ENCODE assay signal across 18 cellular contexts in the genomic region with DNA sequence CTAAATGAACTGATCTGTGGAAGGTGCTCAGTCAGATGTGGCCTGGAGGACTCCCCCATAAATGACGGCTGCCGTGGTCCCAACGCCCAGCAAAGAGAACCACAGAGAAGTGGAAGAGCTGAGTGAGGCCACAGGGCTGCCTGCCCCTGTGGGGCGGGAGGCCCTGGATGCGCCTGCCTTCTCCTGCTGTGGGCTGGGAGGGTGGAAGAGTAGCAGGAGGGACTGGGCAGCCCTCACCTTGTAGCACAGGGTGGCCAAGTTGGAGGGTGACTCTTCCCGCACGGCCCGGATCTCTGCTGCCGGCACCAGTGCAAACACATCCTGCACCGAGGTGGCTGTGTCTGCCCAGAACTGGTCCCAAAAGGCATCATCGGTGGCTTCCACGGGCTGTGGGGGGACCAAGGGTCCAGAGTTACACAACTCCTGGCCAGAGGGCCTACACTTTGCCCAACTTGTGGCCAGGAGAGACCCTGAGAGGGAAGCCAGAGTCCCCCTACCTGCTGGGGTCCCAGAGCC. TPM values are rescaled to one million over a fixed set of nuclear protein-coding genes. Genes with fewer than 3 reads are reported as not detected.
DNase-seq lines count a peak whose midpoint lies in the region; ATAC-seq and TF ChIP-seq lines count a peak whose summit lies in the region.
"Had no signal": no experiment of that assay in that cellular context is flagged by ENCODE, and none has a peak within 500 bp of the region (broad histone marks: within the 10 kb centered on the region; RNA-seq: fewer than 3 reads in every experiment).

No MANE protein-coding gene starts in this region.

- H3K36me3 Mint-ChIP-seq in activated CD4-positive, alpha-beta memory T cell treated with anti-CD3 and anti-CD28 coated beads, Interleukin-2, amount 10 ng/mL, durations not matched to agents 7 days and 5 days (ENCODE audit: low read depth), result no peaks in the 10 kb centered on the region

- no peak overlapping the region for H3K4me2 ChIP-seq in SK-N-SH
- H3K4me2 ChIP-seq: A549 had no signal

- H3K4me1 Mint-ChIP-seq in activated CD4-positive, alpha-beta memory T cell treated with anti-CD3 and anti-CD28 coated beads, Interleukin-2, amount 10 ng/mL, durations not matched to agents 7 days and 5 days, result peaks cover 7% of the 10 kb centered on the region

- H3K27me3 ChIP-seq in SK-N-SH (ENCODE audit: insufficient read depth), result no peaks in the 10 kb centered on the region

- no peaks in the 10 kb centered on the region for H3K36me3 ChIP-seq in SK-N-SH (replicated peaks in 1 of 2; ENCODE audit: control insufficient read depth in 1 of 2, insufficient read depth in 2 of 2, low read length in 1 of 2)

- no peaks in the 10 kb centered on the region for H3K9me3 ChIP-seq in SK-N-SH
- H3K9me3 ChIP-seq: A549, Caco-2 had no signal

- no peaks in the 10 kb centered on the region for H3K9me3 Mint-ChIP-seq in activated CD4-positive, alpha-beta memory T cell treated with anti-CD3 and anti-CD28 coated beads, Interleukin-2, amount 10 ng/mL, durations not matched to agents 7 days and 5 days
- H3K9me3 Mint-ChIP-seq: CD4-positive, alpha-beta T cell had no signal

- DNase-seq in SK-N-SH (peak; percentile 15), ecto neural progenitor cell (ENCODE audit: low spot score) (peak; percentile 45), substantia nigra (lab: John Stamatoyannopoulos, UW) (no peak), SK-N-DZ (ENCODE audit: low spot score) (no peak)
- no peak for DNase-seq in activated CD4-positive, alpha-beta memory T cell treated with anti-CD3 and anti-CD28 coated beads, Interleukin-2, amount 10 ng/mL, durations not matched to agents 7 days and 5 days
- DNase-seq: AML-193; Caco-2; CD4-positive, alpha-beta T cell; GDM1; GOT3 had no signal

- H3K4me1 ChIP-seq in SK-N-SH (ENCODE audit: control insufficient read depth in 1 of 2, insufficient read depth in 2 of 2, low read depth in 1 of 2, low read length in 1 of 2), result no peaks in the 10 kb centered on the region; a peak in 1 of 4 replicates

- no peak overlapping the region for H3K9ac ChIP-seq in SK-N-SH

- peaks cover 3% of the 10 kb centered on the region for H3K27me3 Mint-ChIP-seq in activated CD4-positive, alpha-beta memory T cell treated with anti-CD3 and anti-CD28 coated beads, Interleukin-2, amount 10 ng/mL, durations not matched to agents 7 days and 5 days
- H3K27me3 Mint-ChIP-seq: CD4-positive, alpha-beta T cell had no signal

- no peak overlapping the region for H3K27ac Mint-ChIP-seq in activated CD4-positive, alpha-beta memory T cell treated with anti-CD3 and anti-CD28 coated beads, Interleukin-2, amount 10 ng/mL, durations not matched to agents 7 days and 5 days
- H3K27ac Mint-ChIP-seq: CD4-positive, alpha-beta T cell had no signal

- H3F3A ChIP-seq in SK-N-SH (replicated peaks; ENCODE audit: insufficient read depth), result no peaks in the 10 kb centered on the region

- POLR2A ChIA-PET in SK-N-SH (lab: Yijun Ruan, JAX), result interaction anchor here (4.9 kb wide), 1 partner anchor 48 kb away, joined by 49 read pairs; a partner anchor contains a TSS
- POLR2A ChIA-PET in activated CD4-positive, alpha-beta memory T cell treated with anti-CD3 and anti-CD28 coated beads, Interleukin-2, amount 10 ng/mL, durations not matched to agents 7 days and 5 days (lab: Charles Lee), result no interaction called here

- CTCF ChIA-PET in SK-N-SH (lab: Yijun Ruan, JAX), result interaction anchor here (0.9 to 11.0 kb wide), 9 partner anchors 8 to 150 kb away, joined by 3 to 295 read pairs (median 5); a partner anchor contains a TSS
- CTCF ChIA-PET in activated CD4-positive, alpha-beta memory T cell treated with anti-CD3 and anti-CD28 coated beads, Interleukin-2, amount 10 ng/mL, durations not matched to agents 7 days and 5 days (lab: Charles Lee), result interaction anchor here (1.2 to 1.7 kb wide), 4 partner anchors 47 to 237 kb away, joined by 3 to 5 read pairs (median 4); no protein-coding TSS in a partner anchor

- TF ChIP-seq CTCF in SK-N-SH (IDR thresholded peaks at IDR 0.05), result no peak

- H3K4me3 Mint-ChIP-seq in activated CD4-positive, alpha-beta memory T cell treated with anti-CD3 and anti-CD28 coated beads, Interleukin-2, amount 10 ng/mL, durations not matched to agents 7 days and 5 days, result no peak overlapping the region
- H3K4me3 Mint-ChIP-seq: CD4-positive, alpha-beta T cell had no signal

- TF ChIP-seq EP300 in SK-N-SH (IDR thresholded peaks at IDR 0.05; ENCODE audit: borderline replicate concordance in 1 of 2, low read depth in 1 of 2, low read length in 1 of 2), result no peak

- H3K79me2 ChIP-seq in SK-N-SH (ENCODE audit: insufficient read depth), result no peaks in the 10 kb centered on the region

- WGBS in SK-N-SH (ENCODE audit: low lambda C conversion rate), result 89% methylated on average over 12 of the region's 12 CpGs

- H3K27ac ChIP-seq in SK-N-SH (ENCODE audit: low read depth in 2 of 2, low read length in 1 of 2) (no peak overlapping the region), substantia nigra (ENCODE audit: low read depth, low read length, poor library complexity, severe bottlenecking) (peak overlapping the region; percentile 98)
- H3K27ac ChIP-seq: 22Rv1, A549, C4-2B had no signal

- no peak overlapping the region for H3K4me3 ChIP-seq in SK-N-SH (ENCODE audit: low read depth in 2 of 2, low read length in 1 of 2)
- H3K4me3 ChIP-seq: A549 had no signal

- no peak overlapping the region for H2AFZ ChIP-seq in SK-N-SH (ENCODE audit: low read depth)

- no peaks in the 10 kb centered on the region for H4K20me1 ChIP-seq in SK-N-SH (ENCODE audit: insufficient read depth)

- H3K9me2 ChIP-seq in SK-N-SH, result no peaks in the 10 kb centered on the region

- ATAC-seq in SK-N-SH treated with all-trans-retinoic acid at 6 μM for 48 hours (no peak), HG03095 (IDR thresholded peaks at IDR 0.05; ENCODE audit: unreplicated experiment) (no peak)

- TF ChIP-seq RAD21 in SK-N-SH (IDR thresholded peaks at IDR 0.05; ENCODE audit: low read length), result no peak

TF ChIP-seq in SK-N-SH, 30 proteins besides CTCF, POLR2A, EP300 and RAD21 (continues in another document):
- no peak for TF ChIP-seq NFIC (IDR thresholded peaks at IDR 0.05; ENCODE audit: borderline replicate concordance)
- TF ChIP-seq MEF2A (IDR thresholded peaks at IDR 0.05; ENCODE audit: borderline replicate concordance, low read depth), result no peak

TF ChIP-seq in SK-N-SH treated with all-trans-retinoic acid at 6 μM for 48 hours, 23 proteins besides CTCF, POLR2A, EP300 and RAD21 (continues in another document):
- no peak for TF ChIP-seq ZFP30 (CRISPR knock-in tag; IDR thresholded peaks at IDR 0.05)

RNA-seq across cellular contexts. Expression of a gene that starts 8.3 kb away (rescaled TPM):
- 2.5 and 2.9 TPM in 2 replicates for polyA plus RNA-seq in SK-N-SH (2012; rRNA removed)
- polyA plus RNA-seq in SK-N-SH (2012; cell fraction: cytosol; rRNA removed), result 1.3 and 2.2 TPM in 2 replicates
- 13.2 and 16.3 TPM in 2 replicates for polyA plus RNA-seq in SK-N-SH (2012; cell fraction: nucleus; rRNA removed)
- 1.5 and 4.5 TPM in 2 replicates for polyA plus RNA-seq in SK-N-DZ (2014; cell fraction: cytosol; rRNA removed)
- polyA plus RNA-seq in SK-N-DZ (2014; cell fraction: nucleus; rRNA removed), result 10.2 and 20.4 TPM in 2 replicates
- 1 to 10 TPM in 1 of 2 experiments, under 1 TPM in 1; 0.38 to 1.4 TPM for total RNA-seq in activated CD4-positive, alpha-beta memory T cell treated with anti-CD3 and anti-CD28 coated beads, Interleukin-2, amount 10 ng/mL, durations not matched to agents 7 days and 5 days

RNA-seq across cellular contexts. Expression of a gene that starts 23.1 kb away (rescaled TPM):
- 18.6 and 21.2 TPM in 2 replicates for polyA plus RNA-seq in SK-N-SH (2012; rRNA removed)
- polyA plus RNA-seq in SK-N-SH (2012; cell fraction: cytosol; rRNA removed), result 9.6 and 15.3 TPM in 2 replicates
- polyA plus RNA-seq in SK-N-SH (2012; cell fraction: nucleus; rRNA removed), result 25.0 and 29.9 TPM in 2 replicates
- polyA plus RNA-seq in SK-N-DZ (2014; cell fraction: cytosol; rRNA removed), result 13.7 and 18.2 TPM in 2 replicates
- polyA plus RNA-seq in SK-N-DZ (2014; cell fraction: nucleus; rRNA removed), result 20.1 and 30.5 TPM in 2 replicates
- total RNA-seq in activated CD4-positive, alpha-beta memory T cell treated with anti-CD3 and anti-CD28 coated beads, Interleukin-2, amount 10 ng/mL, durations not matched to agents 7 days and 5 days, result under 1 TPM; 0.50 to 0.63 TPM

RNA-seq across cellular contexts. Expression of a gene that starts 28.6 kb away (rescaled TPM):
- polyA plus RNA-seq in SK-N-SH (2012; rRNA removed), result not detected in 2 replicates
- not detected in 2 replicates for polyA plus RNA-seq in SK-N-SH (2012; cell fraction: cytosol; rRNA removed)
- polyA plus RNA-seq in SK-N-SH (2012; cell fraction: nucleus; rRNA removed), result not detected in 2 replicates
- polyA plus RNA-seq in SK-N-DZ (2014; cell fraction: cytosol; rRNA removed), result not detected in 2 replicates
- polyA plus RNA-seq in SK-N-DZ (2014; cell fraction: nucleus; rRNA removed), result not detected in 2 replicates
- not detected for total RNA-seq in activated CD4-positive, alpha-beta memory T cell treated with anti-CD3 and anti-CD28 coated beads, Interleukin-2, amount 10 ng/mL, durations not matched to agents 7 days and 5 days
- total RNA-seq: Caco-2; CD4-positive, alpha-beta T cell; H7; HT-29 had no signal
- polyA plus RNA-seq: A549, BJ had no signal

RNA-seq across cellular contexts. Expression of a gene that starts 40.2 kb away (rescaled TPM):
- polyA plus RNA-seq in SK-N-SH (2012; rRNA removed), result not detected in 2 replicates
- polyA plus RNA-seq in SK-N-SH (2012; cell fraction: cytosol; rRNA removed), result not detected in 2 replicates
- not detected in 2 replicates for polyA plus RNA-seq in SK-N-SH (2012; cell fraction: nucleus; rRNA removed)
- polyA plus RNA-seq in SK-N-DZ (2014; cell fraction: cytosol; rRNA removed), result not detected in 2 replicates
- polyA plus RNA-seq in SK-N-DZ (2014; cell fraction: nucleus; rRNA removed), result not detected in 2 replicates
- total RNA-seq in activated CD4-positive, alpha-beta memory T cell treated with anti-CD3 and anti-CD28 coated beads, Interleukin-2, amount 10 ng/mL, durations not matched to agents 7 days and 5 days, result not detected
- total RNA-seq: Caco-2; CD4-positive, alpha-beta T cell; H7; HT-29 had no signal
- polyA plus RNA-seq: BJ had no signal

RNA-seq across cellular contexts. Expression of a gene that starts 41.2 kb away (rescaled TPM):
- 0.06 TPM in 1 of 2 replicates, not detected in the other for polyA plus RNA-seq in SK-N-SH (2012; rRNA removed)
- 0.01 TPM in 1 of 2 replicates, not detected in the other for polyA plus RNA-seq in SK-N-SH (2012; cell fraction: cytosol; rRNA removed)
- 0.02 TPM in 1 of 2 replicates, not detected in the other for polyA plus RNA-seq in SK-N-SH (2012; cell fraction: nucleus; rRNA removed)
- polyA plus RNA-seq in SK-N-DZ (2014; cell fraction: cytosol; rRNA removed), result 0.40 TPM in 1 of 2 replicates, not detected in the other
- polyA plus RNA-seq in SK-N-DZ (2014; cell fraction: nucleus; rRNA removed), result not detected in 2 replicates
- total RNA-seq in activated CD4-positive, alpha-beta memory T cell treated with anti-CD3 and anti-CD28 coated beads, Interleukin-2, amount 10 ng/mL, durations not matched to agents 7 days and 5 days, result not detected
- total RNA-seq: CD4-positive, alpha-beta T cell; HT-29 had no signal
- polyA plus RNA-seq: BJ had no signal

Comparison
In these comparisons a context has a peak if more than half of its experiments do, and no peak if none do; other contexts are left out.
1. DNase-seq: peak in SK-N-SH (single experiment) and ecto neural progenitor cell (single experiment); none in substantia nigra (0 of 49), SK-N-DZ (single experiment) and activated CD4-positive, alpha-beta memory T cell treated with anti-CD3 and anti-CD28 coated beads, Interleukin-2, amount 10 ng/mL, durations not matched to agents 7 days and 5 days (single experiment).